16 cellular contexts compared by ENCODE assay signal in the genomic region with DNA sequence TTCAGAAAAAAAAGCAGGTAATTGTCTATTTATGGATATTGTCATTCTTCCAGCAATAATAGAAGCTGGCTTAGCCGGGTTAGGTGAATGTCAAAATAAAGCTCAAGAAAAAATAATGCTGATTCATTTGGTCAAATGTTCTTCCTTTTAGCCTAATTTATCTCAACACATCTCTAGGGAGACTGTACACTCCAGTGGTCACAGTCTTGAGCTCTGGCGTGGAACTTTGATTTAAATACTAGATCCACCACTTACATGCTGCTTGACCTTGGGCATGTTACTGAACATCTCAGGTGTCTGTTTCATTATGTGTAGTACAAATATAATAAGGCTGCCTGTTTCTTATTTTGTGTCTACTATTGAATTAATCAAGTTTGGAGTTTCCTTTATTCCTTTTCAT. TPM values are rescaled to one million over a fixed set of nuclear protein-coding genes. Genes with fewer than 3 reads are reported as not detected.
DNase-seq lines count a peak whose midpoint lies in the region; ATAC-seq and TF ChIP-seq lines count a peak whose summit lies in the region.
"Had no signal": no experiment of that assay in that cellular context is flagged by ENCODE, and none has a peak within 500 bp of the region (broad histone marks: within the 10 kb centered on the region; RNA-seq: fewer than 3 reads in every experiment).

No MANE protein-coding gene starts in this region.

- no peak for TF ChIP-seq POLR2A in suprapubic skin (IDR thresholded peaks at IDR 0.05)

- H3K27ac ChIP-seq in caudate nucleus (ENCODE audit: low read depth, low read length) (peak overlapping the region; percentile 71), suprapubic skin (no peak overlapping the region)
- H3K27ac ChIP-seq: pancreas, SJSA1 had no signal

- H3K27me3 ChIP-seq in suprapubic skin, result no peaks in the 10 kb centered on the region
- H3K27me3 ChIP-seq: pancreas, SJSA1 had no signal

- no peak for TF ChIP-seq CTCF in suprapubic skin (IDR thresholded peaks at IDR 0.05)

- 80% methylated on average over 2 of the region's 2 CpGs for WGBS in suprapubic skin

- no peak overlapping the region for H3K4me3 ChIP-seq in suprapubic skin
- H3K4me3 ChIP-seq: pancreas, SJSA1 had no signal

- no peaks in the 10 kb centered on the region for H3K4me1 ChIP-seq in suprapubic skin
- H3K4me1 ChIP-seq: pancreas, SJSA1 had no signal

- ATAC-seq in GM18511 (IDR thresholded peaks at IDR 0.05; ENCODE audit: unreplicated experiment), result peak; percentile 89
- peak; percentile 86 for ATAC-seq in GM21529 (IDR thresholded peaks at IDR 0.05; ENCODE audit: unreplicated experiment)
- ATAC-seq in HG03159 (IDR thresholded peaks at IDR 0.05; ENCODE audit: unreplicated experiment), result peak; percentile 63
- ATAC-seq: pancreas had no signal

- no peaks in the 10 kb centered on the region for H3K9me3 ChIP-seq in suprapubic skin
- H3K9me3 ChIP-seq: pancreas, SJSA1 had no signal

- no peak for TF ChIP-seq EP300 in suprapubic skin (IDR thresholded peaks at IDR 0.05)

- H3K36me3 ChIP-seq in suprapubic skin, result no peaks in the 10 kb centered on the region
- H3K36me3 ChIP-seq: pancreas had no signal

- DNase-seq in caudate nucleus (lab: John Stamatoyannopoulos, UW), result no peak
- DNase-seq in suprapubic skin (ENCODE audit: low spot score in 2 of 2), result no peak
- no peak for DNase-seq in dermis blood vessel endothelial cell
- DNase-seq in EL, result no peak
- no peak for DNase-seq in NCI-H82 (lab: John Stamatoyannopoulos, UW)
- DNase-seq: hippocampal formation; mammary epithelial cell; NCI-H1105; NCI-H526 treated with DMSO at 0.1 percent for 48 hours; pancreas; stimulated activated CD4-positive, alpha-beta T cell treated with anti-CD3 and anti-CD28 coated beads, Interleukin-2, amount 100 ng/mL, for 24 hours; stimulated activated naive B cell treated with anti-CD40 and anti-IgM and Interleukin-4, amounts not matched to agents 10 μg/mL and 1 μg/mL and 100 μg/mL, for 72 hours had no signal

RNA-seq across cellular contexts. Expression of a gene that starts 22.0 kb away (rescaled TPM):
- total RNA-seq in suprapubic skin (under 1 TPM; 0.40 to 0.76 (median 0.69) TPM), dermis blood vessel endothelial cell (8.0 and 13.2 TPM in 2 replicates)
